Comparison of ENCODE assay signal across 19 cellular contexts in genomic region chr4:182141046-182141445, GRCh38.
DNase-seq lines count a peak whose midpoint lies in the region; ATAC-seq and TF ChIP-seq lines count a peak whose summit lies in the region.
"Had no signal": no experiment of that assay in that cellular context is flagged by ENCODE, and none has a peak within 500 bp of the region (broad histone marks: within the 10 kb centered on the region; RNA-seq: fewer than 3 reads in every experiment).

No MANE protein-coding gene starts in this region.

- no peak for TF ChIP-seq CTCF in lower lobe of right lung (IDR thresholded peaks at IDR 0.05)

- peaks cover 10% of the 10 kb centered on the region for H3K4me1 Mint-ChIP-seq in activated naive CD8-positive, alpha-beta T cell treated with anti-CD3 and anti-CD28 coated beads, Interleukin-2, amount 10 ng/mL, durations not matched to agents 7 days and 5 days
- H3K4me1 Mint-ChIP-seq in activated naive CD8-positive, alpha-beta T cell treated with anti-CD3 and anti-CD28 coated beads, Interleukin-2, amount 50 U/mL, for 24 hours = peaks cover 18% of the 10 kb centered on the region

- H3K27ac Mint-ChIP-seq in activated naive CD8-positive, alpha-beta T cell treated with anti-CD3 and anti-CD28 coated beads, Interleukin-2, amount 10 ng/mL, durations not matched to agents 7 days and 5 days = no peak overlapping the region
- H3K27ac Mint-ChIP-seq in activated naive CD8-positive, alpha-beta T cell treated with anti-CD3 and anti-CD28 coated beads, Interleukin-2, amount 50 U/mL, for 24 hours = no peak overlapping the region
- H3K27ac Mint-ChIP-seq: activated CD4-positive, alpha-beta T cell treated with anti-CD3 and anti-CD28 coated beads, Interleukin-2, amount 10 ng/mL, durations not matched to agents 24 days and 14 days; activated naive CD4-positive, alpha-beta T cell treated with anti-CD3 and anti-CD28 coated beads, Interleukin-2, amount 50 U/mL, for 72 hours; CD4-positive, alpha-beta memory T cell; stimulated activated effector memory CD8-positive, alpha-beta T cell treated with anti-CD3 and anti-CD28 coated beads, Interleukin-12 subunit alpha, Interleukin-12 subunit beta, amount 100 ng/mL, for 72 hours had no signal

- intact Hi-C loops in lower lobe of right lung (cut with DNase I) = no loop called here

- H3K79me1 ChIP-seq in mesenchymal stem cell (replicated peaks; ENCODE audit: low read length, poor library complexity, severe bottlenecking) = peaks cover 19% of the 10 kb centered on the region

- no peak overlapping the region for H3K18ac ChIP-seq in mesenchymal stem cell (ENCODE audit: low read depth in 1 of 2, low read length in 2 of 2)

- H2AK5ac ChIP-seq in mesenchymal stem cell (ENCODE audit: low read length, severe bottlenecking) = peak overlapping the region; percentile 30

- no peak overlapping the region for H2BK120ac ChIP-seq in mesenchymal stem cell (ENCODE audit: low read depth, low read length)

- no peak overlapping the region for H3K14ac ChIP-seq in mesenchymal stem cell (ENCODE audit: low read length in 2 of 2)

- peaks cover 81% of the 10 kb centered on the region for H3K27me3 Mint-ChIP-seq in activated naive CD8-positive, alpha-beta T cell treated with anti-CD3 and anti-CD28 coated beads, Interleukin-2, amount 10 ng/mL, durations not matched to agents 7 days and 5 days
- peaks cover 71% of the 10 kb centered on the region for H3K27me3 Mint-ChIP-seq in activated naive CD8-positive, alpha-beta T cell treated with anti-CD3 and anti-CD28 coated beads, Interleukin-2, amount 50 U/mL, for 24 hours

- no peak overlapping the region for H2BK15ac ChIP-seq in mesenchymal stem cell (ENCODE audit: low read depth, poor library complexity, severe bottlenecking)

- no peak overlapping the region for H3K4me3 Mint-ChIP-seq in activated naive CD8-positive, alpha-beta T cell treated with anti-CD3 and anti-CD28 coated beads, Interleukin-2, amount 10 ng/mL, durations not matched to agents 7 days and 5 days
- no peak overlapping the region for H3K4me3 Mint-ChIP-seq in activated naive CD8-positive, alpha-beta T cell treated with anti-CD3 and anti-CD28 coated beads, Interleukin-2, amount 50 U/mL, for 24 hours
- H3K4me3 Mint-ChIP-seq: activated CD4-positive, alpha-beta T cell treated with anti-CD3 and anti-CD28 coated beads, Interleukin-2, amount 10 ng/mL, durations not matched to agents 24 days and 14 days; stimulated activated effector memory CD8-positive, alpha-beta T cell treated with anti-CD3 and anti-CD28 coated beads, Interleukin-12 subunit alpha, Interleukin-12 subunit beta, amount 100 ng/mL, for 72 hours had no signal

- H4K91ac ChIP-seq in mesenchymal stem cell (ENCODE audit: low read length) = no peak overlapping the region

- ATAC-seq in activated naive CD8-positive, alpha-beta T cell treated with anti-CD3 and anti-CD28 coated beads, Interleukin-2, amount 10 ng/mL, durations not matched to agents 7 days and 5 days (ENCODE audit: low read depth) = no peak
- ATAC-seq in activated naive CD8-positive, alpha-beta T cell treated with anti-CD3 and anti-CD28 coated beads, Interleukin-2, amount 50 U/mL, for 24 hours = no peak
- no peak for ATAC-seq in lower lobe of right lung
- ATAC-seq in GM21825 (IDR thresholded peaks at IDR 0.05; ENCODE audit: unreplicated experiment) = no peak
- ATAC-seq in HG02763 (IDR thresholded peaks at IDR 0.05; ENCODE audit: unreplicated experiment) = no peak
- ATAC-seq: activated naive CD4-positive, alpha-beta T cell treated with anti-CD3 and anti-CD28 coated beads, Interleukin-2, amount 50 U/mL, for 72 hours; gastroesophageal sphincter; stimulated activated effector memory CD8-positive, alpha-beta T cell treated with anti-CD3 and anti-CD28 coated beads, Interleukin-12 subunit alpha, Interleukin-12 subunit beta, amount 100 ng/mL, for 72 hours had no signal

- POLR2A ChIA-PET in activated naive CD8-positive, alpha-beta T cell treated with anti-CD3 and anti-CD28 coated beads, Interleukin-2, amount 10 ng/mL, durations not matched to agents 7 days and 5 days (lab: Charles Lee) = no interaction called here

- peak; percentile 27 for DNase-seq in activated naive CD8-positive, alpha-beta T cell treated with anti-CD3 and anti-CD28 coated beads, Interleukin-2, amount 10 ng/mL, durations not matched to agents 7 days and 5 days
- DNase-seq in activated naive CD8-positive, alpha-beta T cell treated with anti-CD3 and anti-CD28 coated beads, Interleukin-2, amount 50 U/mL, for 24 hours = no peak
- DNase-seq in ecto neural progenitor cell (ENCODE audit: low spot score) (peak; percentile 69), mesenchymal stem cell (no peak), lower lobe of right lung (no peak), NK-92 (lab: John Stamatoyannopoulos, UW; ENCODE audit: unreplicated experiment) (no peak)
- DNase-seq: activated CD4-positive, alpha-beta T cell treated with anti-CD3 and anti-CD28 coated beads, Interleukin-2, amount 10 ng/mL, durations not matched to agents 24 days and 14 days; CD4-positive, alpha-beta memory T cell; central memory CD4-positive, alpha-beta T cell; KG1; NCI-H1092; SJCRH30; tibial artery had no signal

- H3K4ac ChIP-seq in mesenchymal stem cell (ENCODE audit: low read depth in 1 of 2, low read length in 2 of 2) = no peak overlapping the region

- no peak overlapping the region for H2BK5ac ChIP-seq in mesenchymal stem cell (ENCODE audit: low read depth, low read length, poor library complexity, severe bottlenecking)

- H3K4me1 ChIP-seq in mesenchymal stem cell (ENCODE audit: control insufficient read depth, insufficient read depth, low read depth, low read length) (peaks cover 17% of the 10 kb centered on the region), lower lobe of right lung (peaks cover 19% of the 10 kb centered on the region)

- peaks cover 3 to 4% of the 10 kb centered on the region in 2 experiments for H3K27me3 ChIP-seq in mesenchymal stem cell (ENCODE audit: control insufficient read depth in 1 of 2, insufficient read depth in 1 of 2, low read length in 2 of 2)
- H3K27me3 ChIP-seq in lower lobe of right lung (ENCODE audit: low read depth) = peaks cover 70% of the 10 kb centered on the region
- H3K27me3 ChIP-seq: SJCRH30 had no signal

- H2AFZ ChIP-seq in mesenchymal stem cell (ENCODE audit: low read depth, low read length) = no peak overlapping the region

- H3K27ac ChIP-seq in mesenchymal stem cell (ENCODE audit: low read length, poor library complexity, severe bottlenecking) (no peak overlapping the region), lower lobe of right lung (no peak overlapping the region)
- H3K27ac ChIP-seq: gastroesophageal sphincter, SJCRH30, skin epidermis, tibial artery had no signal

- no peak overlapping the region for H3K23ac ChIP-seq in mesenchymal stem cell (ENCODE audit: low read length in 2 of 2)

- H3K36me3 ChIP-seq in mesenchymal stem cell (ENCODE audit: control insufficient read depth in 1 of 2, insufficient read depth in 2 of 2, low read depth in 1 of 2, low read length in 2 of 2) = peaks cover 0 to 11% of the 10 kb centered on the region in 2 experiments
- no peaks in the 10 kb centered on the region for H3K36me3 ChIP-seq in lower lobe of right lung
- H3K36me3 ChIP-seq: gastroesophageal sphincter, SJCRH30, tibial artery had no signal

- H3K9ac ChIP-seq in mesenchymal stem cell (ENCODE audit: low read length) = no peak overlapping the region

- no peaks in the 10 kb centered on the region for H3K9me3 ChIP-seq in mesenchymal stem cell (ENCODE audit: control insufficient read depth, low read length)
- no peaks in the 10 kb centered on the region for H3K9me3 ChIP-seq in lower lobe of right lung
- H3K9me3 ChIP-seq: gastroesophageal sphincter, SJCRH30, tibial artery had no signal

- no peak overlapping the region for H2BK12ac ChIP-seq in mesenchymal stem cell (ENCODE audit: low read length in 2 of 2)

- H3K4me3 ChIP-seq in mesenchymal stem cell (ENCODE audit: insufficient read depth in 1 of 2, low read depth in 1 of 2, low read length in 2 of 2) (peak overlapping the region; percentile 16 to 24), lower lobe of right lung (no peak overlapping the region)
- H3K4me3 ChIP-seq: gastroesophageal sphincter, SJCRH30, skin epidermis, tibial artery had no signal

- H4K8ac ChIP-seq in mesenchymal stem cell (ENCODE audit: low read length) = no peak overlapping the region

- no peak overlapping the region for H3K4me2 ChIP-seq in mesenchymal stem cell (ENCODE audit: low read length, poor library complexity, severe bottlenecking)

- WGBS in mesenchymal stem cell = 32% methylated on average over 26 of the region's 26 CpGs

- no peaks in the 10 kb centered on the region for H3K9me3 Mint-ChIP-seq in activated naive CD8-positive, alpha-beta T cell treated with anti-CD3 and anti-CD28 coated beads, Interleukin-2, amount 10 ng/mL, durations not matched to agents 7 days and 5 days
- no peaks in the 10 kb centered on the region for H3K9me3 Mint-ChIP-seq in activated naive CD8-positive, alpha-beta T cell treated with anti-CD3 and anti-CD28 coated beads, Interleukin-2, amount 50 U/mL, for 24 hours

- H3K36me3 Mint-ChIP-seq in activated naive CD8-positive, alpha-beta T cell treated with anti-CD3 and anti-CD28 coated beads, Interleukin-2, amount 10 ng/mL, durations not matched to agents 7 days and 5 days = peaks cover 2% of the 10 kb centered on the region
- no peaks in the 10 kb centered on the region for H3K36me3 Mint-ChIP-seq in activated naive CD8-positive, alpha-beta T cell treated with anti-CD3 and anti-CD28 coated beads, Interleukin-2, amount 50 U/mL, for 24 hours (ENCODE audit: low read depth)
- H3K36me3 Mint-ChIP-seq: CD4-positive, alpha-beta memory T cell; stimulated activated effector memory CD8-positive, alpha-beta T cell treated with anti-CD3 and anti-CD28 coated beads, Interleukin-12 subunit alpha, Interleukin-12 subunit beta, amount 100 ng/mL, for 72 hours had no signal

Comparison
In these comparisons a context has a peak if more than half of its experiments do, and no peak if none do; other contexts are left out.
1. DNase-seq: peak in activated naive CD8-positive, alpha-beta T cell treated with anti-CD3 and anti-CD28 coated beads, Interleukin-2, amount 10 ng/mL, durations not matched to agents 7 days and 5 days (single experiment) and ecto neural progenitor cell (single experiment); none in activated naive CD8-positive, alpha-beta T cell treated with anti-CD3 and anti-CD28 coated beads, Interleukin-2, amount 50 U/mL, for 24 hours (single experiment), mesenchymal stem cell (single experiment), lower lobe of right lung (single experiment) and NK-92 (single experiment).